Comparison of ENCODE assay signal across 8 cellular contexts in the genomic region with DNA sequence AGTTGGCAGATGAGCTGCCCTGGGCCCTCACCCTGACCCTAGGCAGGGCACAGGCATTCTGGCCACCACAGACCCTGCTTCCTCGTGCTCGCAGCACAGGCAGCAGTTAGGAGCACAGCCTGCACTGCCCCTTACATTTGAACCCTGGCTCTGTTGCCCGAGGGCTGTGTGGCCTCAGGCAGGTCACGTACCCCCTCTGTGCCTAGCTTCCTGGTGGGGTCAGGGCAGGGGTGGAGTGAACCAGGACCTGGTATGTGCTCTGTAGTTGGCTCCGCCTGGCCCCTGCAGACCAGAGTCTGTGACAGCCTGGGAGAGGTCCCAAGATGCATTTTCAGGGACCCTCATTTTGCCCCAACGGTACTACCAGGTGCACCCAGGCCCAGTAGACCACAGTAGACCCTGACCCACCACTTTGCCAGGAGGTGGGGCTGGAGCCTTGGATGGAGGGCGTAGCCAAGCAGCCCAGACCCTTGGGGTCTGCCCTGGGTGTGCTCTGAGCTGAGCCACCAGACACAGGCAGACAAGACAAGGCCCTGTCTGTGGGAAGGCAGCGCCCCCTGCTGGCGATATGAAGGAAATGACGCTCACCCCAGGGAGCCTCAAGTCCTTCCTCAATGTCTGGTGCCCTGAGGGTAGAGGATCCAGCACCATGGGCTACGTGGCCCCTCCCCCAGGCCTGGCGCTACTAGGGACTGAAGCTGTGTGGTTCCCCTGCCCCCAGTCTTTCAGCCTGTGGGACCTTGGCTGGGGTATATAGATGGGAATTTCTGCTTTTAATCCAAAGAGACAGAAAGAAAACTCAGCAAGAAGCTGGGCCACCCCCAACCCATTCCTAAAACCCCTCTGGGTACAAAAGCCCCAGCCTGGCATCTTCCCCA. TPM values are rescaled to one million over a fixed set of nuclear protein-coding genes. Genes with fewer than 3 reads are reported as not detected.
DNase-seq lines count a peak whose midpoint lies in the region; ATAC-seq and TF ChIP-seq lines count a peak whose summit lies in the region.

No MANE protein-coding gene starts in this region.

- H3K36me3 ChIP-seq in CD4-positive, CD25-positive, alpha-beta regulatory T cell (ENCODE audit: control insufficient read depth, insufficient read depth, low read length) = no peaks in the 10 kb centered on the region
- H3K36me3 ChIP-seq in lower lobe of right lung = peaks cover 32% of the 10 kb centered on the region

- H3K36me3 Mint-ChIP-seq in CD4-positive, CD25-positive, alpha-beta regulatory T cell = no peaks in the 10 kb centered on the region
- peaks cover 16% of the 10 kb centered on the region for H3K36me3 Mint-ChIP-seq in dendritic cell treated with granulocyte-macrophage colony-stimulating factor and Interleukin-4, amounts not matched to agents 40 ng/mL and 50 ng/mL, for 4 days (ENCODE audit: low read depth)

- peak; percentile 91 for TF ChIP-seq CTCF in HFF-Myc (IDR thresholded peaks at IDR 0.05; ENCODE audit: low read depth, low read length, missing control alignments)
- peak; percentile 94 for TF ChIP-seq CTCF in lower lobe of right lung (IDR thresholded peaks at IDR 0.05)

- H3K4me3 ChIP-seq in CD4-positive, CD25-positive, alpha-beta regulatory T cell (ENCODE audit: low read depth, low read length) = no peak overlapping the region
- H3K4me3 ChIP-seq in HFF-Myc (replicated peaks; ENCODE audit: low read depth, low read length) (no peak overlapping the region), lower lobe of right lung (no peak overlapping the region)

- intact Hi-C loops in dendritic cell treated with granulocyte-macrophage colony-stimulating factor and Interleukin-4, amounts not matched to agents 40 ng/mL and 50 ng/mL, for 4 days (cut with micrococcal nuclease) = loop anchor here (1.0 to 2.0 kb wide), 2 partner anchors 10 to 115 kb away; no protein-coding TSS in a partner anchor
- intact Hi-C loops in lower lobe of right lung (cut with DNase I) = no loop called here

- no peak overlapping the region for H3K27ac ChIP-seq in CD4-positive, CD25-positive, alpha-beta regulatory T cell (ENCODE audit: insufficient read depth, low read length, poor library complexity, severe bottlenecking)
- H3K27ac ChIP-seq in lower lobe of right lung = peak overlapping the region; percentile 72

- H3K9me3 Mint-ChIP-seq in CD4-positive, CD25-positive, alpha-beta regulatory T cell = peaks cover 0 to 2% (median 0%) of the 10 kb centered on the region in 7 donors
- no peaks in the 10 kb centered on the region for H3K9me3 Mint-ChIP-seq in dendritic cell treated with granulocyte-macrophage colony-stimulating factor and Interleukin-4, amounts not matched to agents 40 ng/mL and 50 ng/mL, for 4 days

- H3K27ac Mint-ChIP-seq in CD4-positive, CD25-positive, alpha-beta regulatory T cell = peak overlapping the region in 2 of 3 donors; percentile 44 to 83
- peak overlapping the region; percentile 98 for H3K27ac Mint-ChIP-seq in dendritic cell treated with granulocyte-macrophage colony-stimulating factor and Interleukin-4, amounts not matched to agents 40 ng/mL and 50 ng/mL, for 4 days

- peaks cover 5 to 32% (median 20%) of the 10 kb centered on the region in 4 donors for H3K4me1 Mint-ChIP-seq in CD4-positive, CD25-positive, alpha-beta regulatory T cell
- peaks cover 44% of the 10 kb centered on the region for H3K4me1 Mint-ChIP-seq in dendritic cell treated with granulocyte-macrophage colony-stimulating factor and Interleukin-4, amounts not matched to agents 40 ng/mL and 50 ng/mL, for 4 days (ENCODE audit: low read depth)

- H3K4me1 ChIP-seq in CD4-positive, CD25-positive, alpha-beta regulatory T cell (ENCODE audit: control insufficient read depth, insufficient read depth, low read length, poor library complexity, severe bottlenecking) = peaks cover 49% of the 10 kb centered on the region
- peaks cover 76% of the 10 kb centered on the region for H3K4me1 ChIP-seq in lower lobe of right lung

- H3K27me3 ChIP-seq in CD4-positive, CD25-positive, alpha-beta regulatory T cell (ENCODE audit: control insufficient read depth, insufficient read depth, low read length) = no peaks in the 10 kb centered on the region
- no peaks in the 10 kb centered on the region for H3K27me3 ChIP-seq in lower lobe of right lung (ENCODE audit: low read depth)

- H3K9me3 ChIP-seq in CD4-positive, CD25-positive, alpha-beta regulatory T cell (ENCODE audit: control insufficient read depth in 2 of 2, low read length in 2 of 2) = no peaks in the 10 kb centered on the region
- no peaks in the 10 kb centered on the region for H3K9me3 ChIP-seq in lower lobe of right lung

- peak; percentile 67 to 86 (median 80) for DNase-seq in CD4-positive, CD25-positive, alpha-beta regulatory T cell
- peak; percentile 66 for DNase-seq in HFF-Myc (ENCODE audit: extremely low read depth, low read depth)
- peak; percentile 40 to 67 for DNase-seq in NCI-H526 (lab: John Stamatoyannopoulos, UW)
- DNase-seq in activated CD4-positive, alpha-beta T cell treated with anti-CD3 and anti-CD28 coated beads, Interleukin-2, amount 50 U/mL, for 1 hour = peak; percentile 79
- DNase-seq in lower lobe of right lung = peak; percentile 90
- peak; percentile 64 to 75 for DNase-seq in stimulated activated CD4-positive, alpha-beta T cell treated with anti-CD3 and anti-CD28 coated beads, Interleukin-4, amount 100 ng/mL, for 48 hours (ENCODE audit: low read depth in 2 of 2)

- peaks cover 24% of the 10 kb centered on the region for H3K27me3 Mint-ChIP-seq in CD4-positive, CD25-positive, alpha-beta regulatory T cell
- peaks cover 5% of the 10 kb centered on the region for H3K27me3 Mint-ChIP-seq in dendritic cell treated with granulocyte-macrophage colony-stimulating factor and Interleukin-4, amounts not matched to agents 40 ng/mL and 50 ng/mL, for 4 days

- peak overlapping the region; percentile 44 to 77 (median 65) for H3K4me3 Mint-ChIP-seq in CD4-positive, CD25-positive, alpha-beta regulatory T cell
- peak overlapping the region; percentile 92 for H3K4me3 Mint-ChIP-seq in dendritic cell treated with granulocyte-macrophage colony-stimulating factor and Interleukin-4, amounts not matched to agents 40 ng/mL and 50 ng/mL, for 4 days

- peak; percentile 68 to 71 for ATAC-seq in CD4-positive, CD25-positive, alpha-beta regulatory T cell (ENCODE audit: low read depth in 2 of 2)
- ATAC-seq in lower lobe of right lung (peak; percentile 75 to 77), HG02884 (IDR thresholded peaks at IDR 0.05; ENCODE audit: unreplicated experiment) (no peak)

RNA-seq across cellular contexts. Expression of a gene that starts 9.0 kb away (rescaled TPM):
- total RNA-seq in CD4-positive, CD25-positive, alpha-beta regulatory T cell = 8.7 TPM
- polyA plus RNA-seq in CD4-positive, CD25-positive, alpha-beta regulatory T cell = 10 to 100 TPM in 1 of 4 donors, 1 to 10 TPM in 3; 6.5 to 14.2 (median 7.5) TPM
- total RNA-seq in lower lobe of right lung = 27.2 TPM

RNA-seq across cellular contexts. Expression of a gene that starts 22.9 kb away (rescaled TPM):
- 57.6 TPM for total RNA-seq in CD4-positive, CD25-positive, alpha-beta regulatory T cell
- 10 to 100 TPM; 16.0 to 22.3 (median 19.9) TPM for polyA plus RNA-seq in CD4-positive, CD25-positive, alpha-beta regulatory T cell
- total RNA-seq in lower lobe of right lung = 29.3 TPM

RNA-seq across cellular contexts. Expression of a gene that starts 24.4 kb away (rescaled TPM):
- total RNA-seq in CD4-positive, CD25-positive, alpha-beta regulatory T cell = 25.4 TPM
- polyA plus RNA-seq in CD4-positive, CD25-positive, alpha-beta regulatory T cell = 1 to 10 TPM in 2 of 4 donors, under 1 TPM in 2; 0.71 to 2.5 (median 1.2) TPM
- 35.2 TPM for total RNA-seq in lower lobe of right lung

RNA-seq across cellular contexts. Expression of a gene that starts 56.5 kb away (rescaled TPM):
- 56.5 TPM for total RNA-seq in CD4-positive, CD25-positive, alpha-beta regulatory T cell
- 10 to 100 TPM; 52.4 to 68.2 (median 58.9) TPM for polyA plus RNA-seq in CD4-positive, CD25-positive, alpha-beta regulatory T cell
- total RNA-seq in lower lobe of right lung = 82.7 TPM

RNA-seq across cellular contexts. Expression of a gene that starts 56.6 kb away (rescaled TPM):
- 478 TPM for total RNA-seq in CD4-positive, CD25-positive, alpha-beta regulatory T cell
- 100 to 1,000 TPM; 144 to 234 (median 197) TPM for polyA plus RNA-seq in CD4-positive, CD25-positive, alpha-beta regulatory T cell
- 80.2 TPM for total RNA-seq in lower lobe of right lung
